ENCODE assay signal across 15 cellular contexts in genomic region chr10:110505130-110505815, GRCh38. TPM values are rescaled to one million over a fixed set of nuclear protein-coding genes. Genes with fewer than 3 reads are reported as not detected.
A peak's percentile ranks its signal among the peaks of the same experiment; 100 is the strongest.
DNase-seq lines count a peak whose midpoint lies in the region; ATAC-seq, FAIRE-seq and TF ChIP-seq lines count a peak whose summit lies in the region.
"Had no signal": no experiment of that assay in that cellular context is flagged by ENCODE, and none has a peak within 500 bp of the region (broad histone marks: within the 10 kb centered on the region; RNA-seq: fewer than 3 reads in every experiment).

No MANE protein-coding gene starts in this region.

- no peaks in the 10 kb centered on the region for H3K9me3 Mint-ChIP-seq in activated naive CD8-positive, alpha-beta T cell treated with anti-CD3 and anti-CD28 coated beads, Interleukin-2, amount 50 U/mL, for 24 hours

- peak overlapping the region in 1 of 2 experiments; percentile 4 for H2BK12ac ChIP-seq in mesenchymal stem cell (ENCODE audit: low read length in 2 of 2)

- peaks cover 14% of the 10 kb centered on the region for H3K4me1 ChIP-seq in HepG2 (ENCODE audit: insufficient read depth, low read length)
- peaks cover 0 to 32% (median 6%) of the 10 kb centered on the region in 4 donors for H3K4me1 ChIP-seq in right lobe of liver
- H3K4me1 ChIP-seq in mesenchymal stem cell (ENCODE audit: control insufficient read depth, insufficient read depth, low read depth, low read length): peaks cover 13% of the 10 kb centered on the region

- no peaks in the 10 kb centered on the region for H4K20me1 ChIP-seq in HepG2 (ENCODE audit: insufficient read depth, low read length)

- H3K4me3 Mint-ChIP-seq in activated naive CD8-positive, alpha-beta T cell treated with anti-CD3 and anti-CD28 coated beads, Interleukin-2, amount 50 U/mL, for 24 hours: peak overlapping the region; percentile 97

- H3K23ac ChIP-seq in mesenchymal stem cell (ENCODE audit: low read length in 2 of 2): no peak overlapping the region

- H2AK5ac ChIP-seq in mesenchymal stem cell (ENCODE audit: low read length, severe bottlenecking): no peak overlapping the region

- H3K27ac ChIP-seq in HepG2 (ENCODE audit: extremely low read length, insufficient read depth, low read length): no peak overlapping the region
- no peak overlapping the region for H3K27ac ChIP-seq in right lobe of liver
- no peak overlapping the region for H3K27ac ChIP-seq in mesenchymal stem cell (ENCODE audit: low read length, poor library complexity, severe bottlenecking)

- H3K27me3 ChIP-seq in HepG2 (ENCODE audit: control insufficient read depth in 1 of 2, insufficient read depth in 2 of 2, low read length in 2 of 2) (peaks cover 0 to 12% of the 10 kb centered on the region in 2 experiments; a peak in 3 of 5 replicates), right lobe of liver (no peaks in the 10 kb centered on the region), mesenchymal stem cell (ENCODE audit: control insufficient read depth in 1 of 2, insufficient read depth in 1 of 2, low read length in 2 of 2) (no peaks in the 10 kb centered on the region)
- H3K27me3 ChIP-seq: testis had no signal

- CTCF ChIA-PET in HepG2 (lab: Yijun Ruan, JAX; ENCODE audit: low intra/inter-chr PET ratio, low total read pairs): no interaction called here

- H2BK5ac ChIP-seq in mesenchymal stem cell (ENCODE audit: low read depth, low read length, poor library complexity, severe bottlenecking): no peak overlapping the region

- H4K8ac ChIP-seq in mesenchymal stem cell (ENCODE audit: low read length): no peak overlapping the region

- DNase-seq in HepG2 (ENCODE audit: low spot score): no peak
- no peak for DNase-seq in right lobe of liver
- no peak for DNase-seq in activated naive CD8-positive, alpha-beta T cell treated with anti-CD3 and anti-CD28 coated beads, Interleukin-2, amount 50 U/mL, for 24 hours
- DNase-seq in mesenchymal stem cell: no peak
- DNase-seq in posterior vena cava (ENCODE audit: low spot score): no peak
- DNase-seq in DMS79 (lab: John Stamatoyannopoulos, UW): no peak
- DNase-seq: activated CD4-positive, alpha-beta T cell treated with anti-CD3 and anti-CD28 coated beads for 48 hours; Caco-2; NCI-H446 treated with DMSO at 0.1 percent for 48 hours; stimulated activated CD4-positive, alpha-beta T cell treated with anti-CD3 and anti-CD28 coated beads, Interleukin-2, amount 100 ng/mL, for 48 hours; testis had no signal

- no peaks in the 10 kb centered on the region for H3K79me2 ChIP-seq in HepG2 (ENCODE audit: insufficient read depth, low read length)

- no peak overlapping the region for H2BK120ac ChIP-seq in mesenchymal stem cell (ENCODE audit: low read depth, low read length)

- H3K4me1 Mint-ChIP-seq in activated naive CD8-positive, alpha-beta T cell treated with anti-CD3 and anti-CD28 coated beads, Interleukin-2, amount 50 U/mL, for 24 hours: peaks cover 90% of the 10 kb centered on the region

- TF ChIP-seq RAD21 in HepG2 (CRISPR knock-in tag; IDR thresholded peaks at IDR 0.05): no peak

- in situ Hi-C loops in HepG2 (cut with HindIII; ENCODE audit: extremely low pct_ligation_motif_present, low pct_unique_long_range_greater_than_20kb): no loop called here

- H3K79me1 ChIP-seq in mesenchymal stem cell (replicated peaks; ENCODE audit: low read length, poor library complexity, severe bottlenecking): peaks cover 23% of the 10 kb centered on the region

- TF ChIP-seq POLR2A in HepG2 (IDR thresholded peaks at IDR 0.05; ENCODE audit: insufficient read depth in 1 of 2, low read depth in 2 of 2, low read length in 2 of 2) (no peak), right lobe of liver (IDR thresholded peaks at IDR 0.05) (no peak)

- H3K27me3 Mint-ChIP-seq in activated naive CD8-positive, alpha-beta T cell treated with anti-CD3 and anti-CD28 coated beads, Interleukin-2, amount 50 U/mL, for 24 hours: no peaks in the 10 kb centered on the region

- ATAC-seq in HepG2: no peak
- ATAC-seq in right lobe of liver: no peak
- ATAC-seq in activated naive CD8-positive, alpha-beta T cell treated with anti-CD3 and anti-CD28 coated beads, Interleukin-2, amount 50 U/mL, for 24 hours: no peak
- ATAC-seq in GM21723 (IDR thresholded peaks at IDR 0.05; ENCODE audit: unreplicated experiment): no peak
- ATAC-seq in SK-N-SH treated with all-trans-retinoic acid at 6 μM for 48 hours: no peak

- intact Hi-C loops in HepG2 (cut with micrococcal nuclease; ENCODE audit: unreplicated experiment): no loop called here
- intact Hi-C loops in right lobe of liver (cut with DNase I): no loop called here
- intact Hi-C loops in posterior vena cava (cut with DNase I): no loop called here

- FAIRE-seq in HepG2 (lab: Jason Lieb, UNC): no peak
- FAIRE-seq: astrocyte had no signal

- H3K36me3 Mint-ChIP-seq in activated naive CD8-positive, alpha-beta T cell treated with anti-CD3 and anti-CD28 coated beads, Interleukin-2, amount 50 U/mL, for 24 hours (ENCODE audit: low read depth): peaks cover 89% of the 10 kb centered on the region

- H3K4ac ChIP-seq in mesenchymal stem cell (ENCODE audit: low read depth in 1 of 2, low read length in 2 of 2): no peak overlapping the region

- TF ChIP-seq CTCF in HepG2 (CRISPR knock-in tag; IDR thresholded peaks at IDR 0.05) (no peak), right lobe of liver (IDR thresholded peaks at IDR 0.05) (no peak)

- POLR2A ChIA-PET in HepG2 (lab: Yijun Ruan, JAX): no interaction called here

- 87% methylated on average over 7 of the region's 7 CpGs for WGBS in HepG2 (ENCODE audit: low lambda C conversion rate)
- WGBS in right lobe of liver (ENCODE audit: insufficient coverage, low coverage, low lambda C conversion rate, missing lambda C conversion rate): 61% methylated on average over 7 of the region's 7 CpGs
- WGBS in mesenchymal stem cell: 91% methylated on average over 7 of the region's 7 CpGs

- BruUV-seq in HepG2 (replicated peaks; lab: Mats Ljungman, UMichigan): no TSS peak

- no peak overlapping the region for H3K9ac ChIP-seq in HepG2 (ENCODE audit: insufficient read depth, low read depth, low read length)
- peak overlapping the region; percentile 98 for H3K9ac ChIP-seq in mesenchymal stem cell (ENCODE audit: low read length)

- no peak overlapping the region for H2BK15ac ChIP-seq in mesenchymal stem cell (ENCODE audit: low read depth, poor library complexity, severe bottlenecking)

- H3K27ac Mint-ChIP-seq in activated naive CD8-positive, alpha-beta T cell treated with anti-CD3 and anti-CD28 coated beads, Interleukin-2, amount 50 U/mL, for 24 hours: peak overlapping the region; percentile 89

- H2AFZ ChIP-seq in HepG2 (ENCODE audit: low read length) (no peak overlapping the region), mesenchymal stem cell (ENCODE audit: low read depth, low read length) (no peak overlapping the region)

- H4K91ac ChIP-seq in mesenchymal stem cell (ENCODE audit: low read length): no peak overlapping the region

- H3K14ac ChIP-seq in mesenchymal stem cell (ENCODE audit: low read length in 2 of 2): no peak overlapping the region

- H3K36me3 ChIP-seq in HepG2 (replicated peaks in 1 of 2; ENCODE audit: control insufficient read depth in 1 of 2, insufficient read depth in 2 of 2, low read length in 2 of 2): no peaks in the 10 kb centered on the region
- peaks cover 0 to 8% (median 1%) of the 10 kb centered on the region in 4 donors for H3K36me3 ChIP-seq in right lobe of liver
- H3K36me3 ChIP-seq in mesenchymal stem cell (ENCODE audit: control insufficient read depth in 1 of 2, insufficient read depth in 2 of 2, low read depth in 1 of 2, low read length in 2 of 2): peaks cover 42 to 70% of the 10 kb centered on the region in 2 experiments
- H3K36me3 ChIP-seq: neutrophil had no signal

- H3K9me3 ChIP-seq in HepG2 (ENCODE audit: low read length) (no peaks in the 10 kb centered on the region), right lobe of liver (no peaks in the 10 kb centered on the region), mesenchymal stem cell (ENCODE audit: control insufficient read depth, low read length) (no peaks in the 10 kb centered on the region)
- H3K9me3 ChIP-seq: Caco-2, neutrophil, testis had no signal

- TF ChIP-seq EP300 in HepG2 (IDR thresholded peaks at IDR 0.05; ENCODE audit: low read depth in 2 of 2, low read length in 2 of 2) (no peak), HepG2 (CRISPR knock-in tag; IDR thresholded peaks at IDR 0.05; ENCODE audit: borderline replicate concordance) (no peak)

- no peak overlapping the region for H3K18ac ChIP-seq in mesenchymal stem cell (ENCODE audit: low read depth in 1 of 2, low read length in 2 of 2)

- no peak overlapping the region for H3K4me2 ChIP-seq in HepG2 (ENCODE audit: low read depth, low read length)
- no peak overlapping the region for H3K4me2 ChIP-seq in mesenchymal stem cell (ENCODE audit: low read length, poor library complexity, severe bottlenecking)

- no peak overlapping the region for H3K4me3 ChIP-seq in HepG2 (replicated peaks in 1 of 3; ENCODE audit: insufficient read depth in 1 of 3, low read depth in 2 of 3, low read length in 3 of 3)
- no peak overlapping the region for H3K4me3 ChIP-seq in right lobe of liver
- peak overlapping the region in 1 of 2 experiments; percentile 97 for H3K4me3 ChIP-seq in mesenchymal stem cell (ENCODE audit: insufficient read depth in 1 of 2, low read depth in 1 of 2, low read length in 2 of 2)
- H3K4me3 ChIP-seq: testis had no signal

RNA-seq across cellular contexts. Expression of gene DUSP5, which starts 7.6 kb away (rescaled TPM):
- 1.4 and 1.5 TPM in 2 replicates for total RNA-seq in HepG2 (2016; rRNA removed; fragmentation: Illumina TruSeq; extraction: Trizol)
- total RNA-seq in HepG2 (2016; cell fraction: cytosol; rRNA removed; fragmentation: Illumina TruSeq; extraction: Trizol; ENCODE audit: low read depth): 0.35 and 0.71 TPM in 2 replicates
- total RNA-seq in HepG2 (2016; cell fraction: insoluble cytoplasmic fraction; rRNA removed; fragmentation: Illumina TruSeq; extraction: Trizol): 1.2 and 1.5 TPM in 2 replicates
- total RNA-seq in HepG2 (2016; cell fraction: membrane; rRNA removed; fragmentation: Illumina TruSeq; extraction: Trizol): 1.7 and 2.0 TPM in 2 replicates
- total RNA-seq in HepG2 (2016; cell fraction: nucleus; rRNA removed; fragmentation: Illumina TruSeq; extraction: Trizol): 0.88 and 0.99 TPM in 2 replicates
- 3.7 and 5.8 TPM in 2 replicates for polyA plus RNA-seq in HepG2 (2011; rRNA removed)
- polyA plus RNA-seq in HepG2 (2011; cell fraction: cytosol; rRNA removed): 6.6 and 7.0 TPM in 2 replicates
- 4.5 and 4.8 TPM in 2 replicates for polyA plus RNA-seq in HepG2 (2011; cell fraction: nucleus; rRNA removed)
- 2.3 and 5.4 TPM in 2 replicates for polyA plus RNA-seq in HepG2 (2012)
- 0.44 and 0.53 TPM in 2 replicates for polyA plus RNA-seq in HepG2 (2016; cell fraction: cytosol; fragmentation: Illumina TruSeq; extraction: Trizol; ENCODE audit: low read depth)
- 1.4 and 1.6 TPM in 2 replicates for polyA plus RNA-seq in HepG2 (2016; cell fraction: insoluble cytoplasmic fraction; fragmentation: Illumina TruSeq; extraction: Trizol; ENCODE audit: low read depth)
- 1.2 and 1.7 TPM in 2 replicates for polyA plus RNA-seq in HepG2 (2016; cell fraction: membrane; fragmentation: Illumina TruSeq; extraction: Trizol; ENCODE audit: low read depth)
- polyA plus RNA-seq in HepG2 (2016; cell fraction: nucleus; fragmentation: Illumina TruSeq; extraction: Trizol; ENCODE audit: insufficient read depth, low read depth): 0.82 and 1.5 TPM in 2 replicates
- 26.8 and 47.7 TPM in 2 replicates for polyA minus RNA-seq in HepG2 (2011; rRNA and poly(A)+ RNA removed; ENCODE audit: low replicate concordance)
- polyA minus RNA-seq in HepG2 (2011; cell fraction: cytosol; rRNA and poly(A)+ RNA removed): 12.5 and 15.5 TPM in 2 replicates
- 4.5 and 6.5 TPM in 2 replicates for polyA minus RNA-seq in HepG2 (2011; cell fraction: nucleus; rRNA and poly(A)+ RNA removed)
- 10 to 100 TPM in 3 of 6 experiments, 1 to 10 TPM in 3; 2.3 to 47.7 (median 10.8) TPM for total RNA-seq in right lobe of liver
- 4.4 TPM for polyA plus RNA-seq in mesenchymal stem cell (2013, experiment 1 of 2)
- polyA plus RNA-seq in mesenchymal stem cell (2013, experiment 2 of 2): 4.4 TPM
- total RNA-seq in posterior vena cava: 10 to 100 TPM in 1 of 2 donors, 1 to 10 TPM in 1; 8.5 to 23.2 TPM
